In the genomic region with DNA sequence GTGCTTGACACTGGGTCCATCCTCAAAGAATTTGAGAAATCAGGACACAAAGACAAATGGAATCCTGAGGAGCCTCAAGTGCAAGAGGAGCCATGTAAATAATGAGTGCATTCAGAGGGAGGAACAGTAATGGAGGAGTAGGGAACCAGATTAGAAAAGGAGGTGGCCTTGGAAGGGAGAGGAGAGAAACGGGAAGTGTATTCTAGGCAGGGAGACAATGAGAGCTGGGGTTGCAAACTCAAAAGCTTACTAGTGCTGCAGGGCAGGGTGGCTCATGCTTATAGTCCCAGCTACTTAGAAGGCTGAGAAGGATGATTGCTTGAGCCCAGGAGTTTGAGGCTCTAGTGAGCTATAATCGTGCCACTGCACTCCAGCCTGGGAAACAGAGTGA, we compare ENCODE assay signal across 15 cellular contexts.
"Had no signal": no experiment of that assay in that cellular context is flagged by ENCODE, and none has a peak within 500 bp of the region (broad histone marks: within the 10 kb centered on the region; RNA-seq: fewer than 3 reads in every experiment).

No MANE protein-coding gene starts in this region.

- ATAC-seq: natural killer cell treated with Interleukin-12 subunit alpha and Interleukin-12 subunit beta and Interleukin-15 and Interleukin-18, amount 100 ng/mL, for 72 hours had no signal

- H3K27me3 ChIP-seq: ascending aorta, breast epithelium, stomach had no signal

- H3K9me3 ChIP-seq: ascending aorta, breast epithelium, stomach, thoracic aorta had no signal

- DNase-seq: activated CD4-positive, alpha-beta T cell treated with anti-CD3 and anti-CD28 coated beads, Interleukin-2, amount 50 U/mL, for 4 hours; activated CD4-positive, CD25-positive, alpha-beta regulatory T cell treated with anti-CD3 and anti-CD28 coated beads, Interleukin-2, amount 50 U/mL, for 72 hours; activated naive CD4-positive, alpha-beta T cell treated with anti-CD3 and anti-CD28 coated beads, Interleukin-2, amount 10 ng/mL, durations not matched to agents 7 days and 5 days; activated T-cell treated with anti-CD3 and anti-CD28 coated beads, Interleukin-2, amount 50 U/mL, for 1 hour; dermis blood vessel endothelial cell; endodermal cell; mesendoderm; retina; stimulated activated CD4-positive, alpha-beta T cell treated with anti-CD3 and anti-CD28 coated beads, Interleukin-12 subunit alpha, Interleukin-12 subunit beta, amount 100 ng/mL, for 4 hours; stimulated activated CD4-positive, alpha-beta T cell treated with anti-CD3 and anti-CD28 coated beads, Interleukin-2, amount 100 ng/mL, for 24 hours; stomach had no signal

- H3K4me3 ChIP-seq: ascending aorta, breast epithelium, stomach, thoracic aorta had no signal

- H3K27ac ChIP-seq: ascending aorta, breast epithelium, stomach, thoracic aorta had no signal

- H3K4me1 ChIP-seq: ascending aorta, breast epithelium, stomach had no signal

- H3K36me3 ChIP-seq: ascending aorta, breast epithelium, stomach, thoracic aorta had no signal
